8 cellular contexts compared by ENCODE assay signal in the genomic region with DNA sequence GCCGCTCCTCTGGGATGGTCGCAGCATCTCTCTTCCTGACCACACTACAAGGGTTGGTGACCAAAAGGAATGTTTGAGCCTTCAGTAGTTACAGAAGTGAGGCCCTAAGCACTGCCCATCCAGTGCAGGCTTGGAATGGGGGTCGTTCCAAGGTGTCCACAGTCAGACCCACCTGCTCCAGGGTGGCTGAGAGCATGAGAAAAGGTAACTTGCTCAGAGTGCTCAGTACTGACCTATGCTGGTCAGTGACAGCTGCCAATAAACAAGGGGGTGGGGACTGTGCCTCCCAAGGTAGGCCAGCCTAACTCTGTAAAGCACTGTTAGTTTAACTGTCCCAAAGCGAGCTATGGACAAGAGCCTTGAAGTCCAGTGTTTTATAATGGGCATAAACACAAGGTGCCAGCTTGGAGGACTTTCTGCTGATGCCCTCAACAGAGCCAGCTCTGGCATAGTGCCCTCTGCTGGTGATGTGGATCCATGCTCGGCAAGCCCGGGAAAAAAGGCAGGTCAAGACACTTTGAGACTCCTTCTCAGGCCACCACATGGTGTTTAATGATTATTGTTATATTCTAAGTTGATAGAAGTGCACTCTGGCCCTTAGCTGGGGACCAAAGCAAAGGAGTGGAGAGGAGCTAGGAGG.
DNase-seq lines count a peak whose midpoint lies in the region; ATAC-seq, FAIRE-seq and TF ChIP-seq lines count a peak whose summit lies in the region.

No MANE protein-coding gene starts in this region.

- H3K4me3 ChIP-seq in A549 (no peak overlapping the region), GM12875 (ENCODE audit: low read depth, low read length) (no peak overlapping the region), endodermal cell (ENCODE audit: low read length) (no peak overlapping the region)

- ATAC-seq in A549 (peak; percentile 72 to 90), HG02981 (IDR thresholded peaks at IDR 0.05; ENCODE audit: unreplicated experiment) (peak; percentile 66)
- peak; percentile 67 for ATAC-seq in activated CD8-positive, alpha-beta T cell treated with anti-CD3 and anti-CD28 coated beads, Interleukin-2, amount 10 ng/mL, durations not matched to agents 7 days and 5 days

- no peak for FAIRE-seq in A549 (lab: Jason Lieb, UNC)

- POLR2A ChIA-PET in A549 (lab: Yijun Ruan, JAX) = no interaction called here
- POLR2A ChIA-PET in activated CD8-positive, alpha-beta T cell treated with anti-CD3 and anti-CD28 coated beads, Interleukin-2, amount 10 ng/mL, durations not matched to agents 7 days and 5 days (lab: Charles Lee) = no interaction called here

- 26% methylated on average over 6 of the region's 6 CpGs for WGBS in A549 (ENCODE audit: missing lambda C conversion rate)
- WGBS in endodermal cell (ENCODE audit: insufficient coverage in 1 of 2, insufficient read length in 1 of 2), 2 experiments = 42 to 64% methylated on average over 4 to 6 of the region's 6 CpGs

- H3K27ac Mint-ChIP-seq in activated CD8-positive, alpha-beta T cell treated with anti-CD3 and anti-CD28 coated beads, Interleukin-2, amount 10 ng/mL, durations not matched to agents 7 days and 5 days = no peak overlapping the region
- no peak overlapping the region for H3K27ac Mint-ChIP-seq in endodermal cell

- H3K9me3 ChIP-seq in A549 (no peaks in the 10 kb centered on the region), endodermal cell (ENCODE audit: control insufficient read depth, low read length) (peaks cover 11% of the 10 kb centered on the region)

- no peaks in the 10 kb centered on the region for H3K9me3 Mint-ChIP-seq in activated CD8-positive, alpha-beta T cell treated with anti-CD3 and anti-CD28 coated beads, Interleukin-2, amount 10 ng/mL, durations not matched to agents 7 days and 5 days (ENCODE audit: insufficient read depth)
- peaks cover 14% of the 10 kb centered on the region for H3K9me3 Mint-ChIP-seq in endodermal cell

- no peak overlapping the region for H3K4me3 Mint-ChIP-seq in activated CD8-positive, alpha-beta T cell treated with anti-CD3 and anti-CD28 coated beads, Interleukin-2, amount 10 ng/mL, durations not matched to agents 7 days and 5 days
- no peak overlapping the region for H3K4me3 Mint-ChIP-seq in endodermal cell

- no peak for TF ChIP-seq POLR2A in A549 (IDR thresholded peaks at IDR 0.05; ENCODE audit: low read length)

- peaks cover 3% of the 10 kb centered on the region for H3K27me3 Mint-ChIP-seq in activated CD8-positive, alpha-beta T cell treated with anti-CD3 and anti-CD28 coated beads, Interleukin-2, amount 10 ng/mL, durations not matched to agents 7 days and 5 days (ENCODE audit: low read depth)
- H3K27me3 Mint-ChIP-seq in endodermal cell (ENCODE audit: insufficient read depth) = no peaks in the 10 kb centered on the region

- peak; percentile 37 to 49; a peak in 4 of 5 replicates for TF ChIP-seq RAD21 in A549 (conservative IDR thresholded peaks at IDR 0.05 in 1 of 2, IDR thresholded peaks at IDR 0.05 in 1 of 2)

- no peaks in the 10 kb centered on the region for H3K36me3 Mint-ChIP-seq in activated CD8-positive, alpha-beta T cell treated with anti-CD3 and anti-CD28 coated beads, Interleukin-2, amount 10 ng/mL, durations not matched to agents 7 days and 5 days (ENCODE audit: low read depth)
- peaks cover 10% of the 10 kb centered on the region for H3K36me3 Mint-ChIP-seq in endodermal cell (ENCODE audit: low read depth)

- no peaks in the 10 kb centered on the region for H3K36me3 ChIP-seq in endodermal cell (ENCODE audit: control insufficient read depth, insufficient read depth, low read length)

- no peak overlapping the region for H3K4me2 ChIP-seq in A549

- TF ChIP-seq CTCF in A549 (IDR thresholded peaks at IDR 0.05) = peak; percentile 65
- TF ChIP-seq CTCF in GM12875 (IDR thresholded peaks at IDR 0.05; ENCODE audit: borderline replicate concordance, insufficient read depth, low read depth, low read length) = peak; percentile 83
- peak; percentile 94 for TF ChIP-seq CTCF in endodermal cell (conservative IDR thresholded peaks at IDR 0.05)

- H3K4me1 ChIP-seq in A549 = no peaks in the 10 kb centered on the region
- no peaks in the 10 kb centered on the region for H3K4me1 ChIP-seq in endodermal cell (ENCODE audit: control insufficient read depth, insufficient read depth, low read length)

- CTCF ChIA-PET in A549 (lab: Yijun Ruan, JAX) = interaction anchor here (0.7 to 4.4 kb wide), 32 partner anchors 9 to 380 kb away, joined by 3 to 60 read pairs (median 4); no protein-coding TSS in a partner anchor
- CTCF ChIA-PET in activated CD8-positive, alpha-beta T cell treated with anti-CD3 and anti-CD28 coated beads, Interleukin-2, amount 10 ng/mL, durations not matched to agents 7 days and 5 days (lab: Charles Lee) = interaction anchor here (0.5 to 5.6 kb wide), 33 partner anchors 9 to 471 kb away, joined by 3 to 75 read pairs (median 4); no protein-coding TSS in a partner anchor

- H3K27me3 ChIP-seq in endodermal cell (ENCODE audit: control insufficient read depth, insufficient read depth, low read length, poor library complexity, severe bottlenecking) = no peaks in the 10 kb centered on the region

- no peak for TF ChIP-seq EP300 in A549 (IDR thresholded peaks at IDR 0.05)

- peak; percentile 52 to 55 for DNase-seq in A549 (ENCODE audit: low read depth in 1 of 2, low spot score in 1 of 2)
- DNase-seq in NCI-H510A (lab: John Stamatoyannopoulos, UW) = peak; percentile 18
- peak; percentile 66 for DNase-seq in activated CD8-positive, alpha-beta T cell treated with anti-CD3 and anti-CD28 coated beads, Interleukin-2, amount 10 ng/mL, durations not matched to agents 7 days and 5 days
- peak; percentile 95 for DNase-seq in endodermal cell
- DNase-seq in mucosa of gallbladder (ENCODE audit: low spot score) = peak; percentile 58
- peak; percentile 36 for DNase-seq in stimulated activated naive CD4-positive, alpha-beta T cell treated with Interleukin-2 at 50 U/mL for 16 hours (lab: John Stamatoyannopoulos, UW)

- H3K27ac ChIP-seq in A549 (no peak overlapping the region), endodermal cell (ENCODE audit: low read depth, low read length) (no peak overlapping the region)

- H3K4me1 Mint-ChIP-seq in activated CD8-positive, alpha-beta T cell treated with anti-CD3 and anti-CD28 coated beads, Interleukin-2, amount 10 ng/mL, durations not matched to agents 7 days and 5 days (ENCODE audit: low read depth) = no peaks in the 10 kb centered on the region
- H3K4me1 Mint-ChIP-seq in endodermal cell = peaks cover 10% of the 10 kb centered on the region

- no peak overlapping the region for H3K9ac ChIP-seq in endodermal cell (ENCODE audit: extremely low read depth, low read length, poor library complexity, severe bottlenecking)

TF ChIP-seq in A549, 52 proteins besides CTCF, POLR2A, EP300 and RAD21:
- TF ChIP-seq SMC3 (IDR thresholded peaks at IDR 0.05) (peak; percentile 45), RCOR1 (IDR thresholded peaks at IDR 0.05; ENCODE audit: low read depth, low read length) (no peak)

Comparison
In these comparisons a context has a peak if more than half of its experiments do, and no peak if none do; other contexts are left out.
1. DNase-seq: peak in every context shown above with its lines; median percentile 95 in endodermal cell; 66 in activated CD8-positive, alpha-beta T cell treated with anti-CD3 and anti-CD28 coated beads, Interleukin-2, amount 10 ng/mL, durations not matched to agents 7 days and 5 days; 58 in mucosa of gallbladder; 54 in A549; 36 in stimulated activated naive CD4-positive, alpha-beta T cell treated with Interleukin-2 at 50 U/mL for 16 hours; 18 in NCI-H510A.